Comparison of ENCODE assay signal across 15 cellular contexts in the genomic region with DNA sequence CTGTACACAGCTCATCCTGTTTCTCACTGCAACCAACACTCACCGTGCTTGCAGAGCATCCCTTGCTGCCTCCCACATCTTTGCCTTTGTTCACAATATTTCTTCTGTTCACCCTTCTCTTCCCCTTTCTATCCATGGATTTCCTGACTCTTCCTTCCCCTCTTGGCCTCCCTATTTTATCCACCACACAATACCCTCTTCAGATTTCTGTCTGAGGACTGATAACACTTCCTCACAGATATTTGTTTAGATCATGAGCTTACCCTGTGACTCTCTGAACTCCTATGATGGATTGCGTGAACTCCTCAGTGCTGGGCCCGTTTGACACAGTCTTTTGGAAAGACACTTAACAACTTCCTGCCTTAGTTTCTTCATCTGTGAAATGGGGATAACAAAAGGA.
DNase-seq lines count a peak whose midpoint lies in the region; TF ChIP-seq lines count a peak whose summit lies in the region.
"Had no signal": no experiment of that assay in that cellular context is flagged by ENCODE, and none has a peak within 500 bp of the region (broad histone marks: within the 10 kb centered on the region; RNA-seq: fewer than 3 reads in every experiment).

No MANE protein-coding gene starts in this region.

- no peak overlapping the region for H3K27ac ChIP-seq in esophagus muscularis mucosa (replicated peaks in 1 of 4)

- no peak for TF ChIP-seq CTCF in esophagus muscularis mucosa (IDR thresholded peaks at IDR 0.05)

- peaks cover 0 to 14% (median 0%) of the 10 kb centered on the region in 4 donors for H3K27me3 ChIP-seq in esophagus muscularis mucosa

- 68% methylated on average over 3 of the region's 3 CpGs for WGBS in esophagus muscularis mucosa

- peaks cover 0 to 8% (median 6%) of the 10 kb centered on the region in 4 donors for H3K4me1 ChIP-seq in esophagus muscularis mucosa

- intact Hi-C loops in esophagus muscularis mucosa (cut with DNase I) = loop anchor here (5.0 kb wide), 1 partner anchor 115 kb away; no protein-coding TSS in a partner anchor

- no peaks in the 10 kb centered on the region for H3K9me3 ChIP-seq in esophagus muscularis mucosa

- in situ Hi-C loops in SK-MEL-5 (cut with HindIII; ENCODE audit: low pct_unique_long_range_greater_than_20kb, low sequenced_read_pairs) = no loop called here

- no peak overlapping the region for H3K4me3 ChIP-seq in esophagus muscularis mucosa
- H3K4me3 ChIP-seq: GM23338 had no signal

- TF ChIP-seq EP300 in esophagus muscularis mucosa (IDR thresholded peaks at IDR 0.05) = no peak

- DNase-seq in HT1080 (ENCODE audit: low read depth) (peak; percentile 23), SK-MEL-5 (ENCODE audit: low read depth, low spot score) (peak; percentile 75), esophagus muscularis mucosa (ENCODE audit: extremely low spot score) (peak; percentile 47), mucosa of gallbladder (ENCODE audit: low spot score) (no peak), NCI-H1105 treated with DMSO at 0.1 percent for 48 hours (lab: John Stamatoyannopoulos, UW) (no peak)
- DNase-seq in activated T-cell treated with anti-CD3 and anti-CD28 coated beads, Interleukin-2, amount 50 U/mL, for 48 hours = no peak
- DNase-seq: C1 segment of cervical spinal cord; CD4-positive, CD25-positive, alpha-beta regulatory T cell; CD8-positive, alpha-beta T cell; DMS 273 treated with DMSO at 0.1 percent for 48 hours; DMS79; EL; GF-D8; H9 had no signal

- H3K36me3 ChIP-seq in esophagus muscularis mucosa = no peaks in the 10 kb centered on the region

- no peak for TF ChIP-seq POLR2A in esophagus muscularis mucosa (IDR thresholded peaks at IDR 0.05; ENCODE audit: low read depth)

Comparison
In these comparisons a context has a peak if more than half of its experiments do, and no peak if none do; other contexts are left out.
1. DNase-seq: peak in HT1080 (single experiment), SK-MEL-5 (single experiment) and esophagus muscularis mucosa (single experiment); none in mucosa of gallbladder (single experiment), activated T-cell treated with anti-CD3 and anti-CD28 coated beads, Interleukin-2, amount 50 U/mL, for 48 hours (0 of 2) and NCI-H1105 treated with DMSO at 0.1 percent for 48 hours (single experiment).